In genomic region chr9:129252937-129253819, GRCh38 we compare ENCODE assay signal across 15 cellular contexts.
A peak's percentile ranks its signal among the peaks of the same experiment; 100 is the strongest.
DNase-seq lines count a peak whose midpoint lies in the region; ATAC-seq and TF ChIP-seq lines count a peak whose summit lies in the region.
"Had no signal": no experiment of that assay in that cellular context is flagged by ENCODE, and none has a peak within 500 bp of the region (broad histone marks: within the 10 kb centered on the region; RNA-seq: fewer than 3 reads in every experiment).

No MANE protein-coding gene starts in this region.

- H3K4me3 ChIP-seq in ascending aorta: peak overlapping the region in 1 of 2 donors; percentile 37
- peak overlapping the region in 6 of 10 donors; percentile 12 to 24 (median 22) for H3K4me3 ChIP-seq in heart right ventricle
- H3K4me3 ChIP-seq in neuronal stem cell (ENCODE audit: low read length in 2 of 2): no peak overlapping the region
- no peak overlapping the region for H3K4me3 ChIP-seq in tibial nerve
- no peak overlapping the region for H3K4me3 ChIP-seq in CD4-positive, alpha-beta memory T cell (ENCODE audit: low read length in 2 of 2)

- H3K27me3 ChIP-seq in ascending aorta (no peaks in the 10 kb centered on the region), heart right ventricle (peaks cover 0 to 5% (median 0%) of the 10 kb centered on the region in 7 donors), neuronal stem cell (ENCODE audit: control insufficient read depth in 3 of 3, insufficient read depth in 3 of 3, low read depth in 1 of 3, low read length in 3 of 3) (peaks cover 0 to 2% (median 0%) of the 10 kb centered on the region in 3 experiments), tibial nerve (no peaks in the 10 kb centered on the region)
- H3K27me3 ChIP-seq in CD4-positive, alpha-beta memory T cell (ENCODE audit: insufficient read depth, low read length): no peaks in the 10 kb centered on the region

- peak overlapping the region; percentile 87 for H2AFZ ChIP-seq in neuronal stem cell (ENCODE audit: low read length)

- H3K36me3 Mint-ChIP-seq in CD4-positive, alpha-beta memory T cell: no peaks in the 10 kb centered on the region
- H3K36me3 Mint-ChIP-seq in activated naive CD8-positive, alpha-beta T cell treated with anti-CD3 and anti-CD28 coated beads for 36 hours: no peaks in the 10 kb centered on the region

- H3K4me1 ChIP-seq in ascending aorta: peaks cover 4 to 15% of the 10 kb centered on the region in 2 donors
- peaks cover 9 to 36% (median 24%) of the 10 kb centered on the region in 9 donors for H3K4me1 ChIP-seq in heart right ventricle
- H3K4me1 ChIP-seq in neuronal stem cell (ENCODE audit: control insufficient read depth in 2 of 2, insufficient read depth in 1 of 2, low read depth in 1 of 2, low read length in 2 of 2): peaks cover 16 to 17% of the 10 kb centered on the region in 2 donors
- H3K4me1 ChIP-seq in tibial nerve: peaks cover 0 to 25% (median 14%) of the 10 kb centered on the region in 4 donors
- H3K4me1 ChIP-seq in CD4-positive, alpha-beta memory T cell (ENCODE audit: insufficient read depth, low read length): peaks cover 5% of the 10 kb centered on the region

- H3K36me3 ChIP-seq in ascending aorta (no peaks in the 10 kb centered on the region), heart right ventricle (no peaks in the 10 kb centered on the region), neuronal stem cell (replicated peaks in 1 of 2; ENCODE audit: control insufficient read depth in 2 of 2, insufficient read depth in 2 of 2, low read length in 2 of 2) (no peaks in the 10 kb centered on the region), tibial nerve (no peaks in the 10 kb centered on the region)
- no peaks in the 10 kb centered on the region for H3K36me3 ChIP-seq in CD4-positive, alpha-beta memory T cell (ENCODE audit: insufficient read depth, low read length)

- ATAC-seq in heart right ventricle (peak; percentile 60 to 89 (median 80)), GM21786 (IDR thresholded peaks at IDR 0.05; ENCODE audit: unreplicated experiment) (no peak), HG03571 (IDR thresholded peaks at IDR 0.05; ENCODE audit: unreplicated experiment) (no peak)

- no peaks in the 10 kb centered on the region for H3K9me3 ChIP-seq in ascending aorta
- no peaks in the 10 kb centered on the region for H3K9me3 ChIP-seq in heart right ventricle
- H3K9me3 ChIP-seq in neuronal stem cell (replicated peaks in 1 of 2; ENCODE audit: control insufficient read depth in 2 of 2, insufficient read depth in 1 of 2, low read depth in 1 of 2, low read length in 2 of 2): peaks cover 0 to 11% of the 10 kb centered on the region in 2 donors
- H3K9me3 ChIP-seq in tibial nerve: no peaks in the 10 kb centered on the region
- H3K9me3 ChIP-seq in CD4-positive, alpha-beta memory T cell (ENCODE audit: control insufficient read depth in 1 of 2, low read length in 2 of 2): no peaks in the 10 kb centered on the region

- H3K79me1 ChIP-seq in neuronal stem cell (ENCODE audit: low read depth, low read length): no peaks in the 10 kb centered on the region

- DNase-seq in ascending aorta (ENCODE audit: low spot score in 2 of 2) (peak; percentile 9 to 72), heart right ventricle (peak; percentile 40 to 69), neuronal stem cell (ENCODE audit: low spot score) (no peak), tibial nerve (ENCODE audit: low spot score in 2 of 2) (peak in 1 of 2 donors; percentile 25)
- no peak for DNase-seq in CD4-positive, alpha-beta memory T cell
- DNase-seq in activated naive CD8-positive, alpha-beta T cell treated with anti-CD3 and anti-CD28 coated beads for 36 hours: no peak
- DNase-seq: activated CD4-positive, alpha-beta memory T cell treated with anti-CD3 and anti-CD28 coated beads, Interleukin-2, amount 10 ng/mL, durations not matched to agents 7 days and 5 days; activated gamma-delta T cell treated with Interleukin-2 at 50 U/mL for 16 hours; CD4-positive, alpha-beta T cell; H9; NCI-H524 treated with DMSO at 0.1 percent for 48 hours; T1000 had no signal

- intact Hi-C loops in ascending aorta (cut with DNase I): loop anchor here (2.0 to 5.0 kb wide), 2 partner anchors 64 to 74 kb away; partner anchors contain the start of gene IER5L
- intact Hi-C loops in heart right ventricle (cut with DNase I): loop anchor here in 4 of 10 donors (5.0 to 10.0 kb wide), 5 partner anchors 111 to 352 kb away; no protein-coding TSS in a partner anchor
- intact Hi-C loops in CD4-positive, alpha-beta memory T cell (cut with micrococcal nuclease): no loop called here

- no peak overlapping the region for H3K9ac ChIP-seq in neuronal stem cell (ENCODE audit: low read depth, low read length, poor library complexity)

- H3K27ac ChIP-seq in ascending aorta: peak overlapping the region; percentile 56 to 82
- peak overlapping the region; percentile 79 to 95 (median 84) for H3K27ac ChIP-seq in heart right ventricle
- peak overlapping the region; percentile 1 for H3K27ac ChIP-seq in neuronal stem cell (replicated peaks; ENCODE audit: low read length)
- H3K27ac ChIP-seq in tibial nerve: peak overlapping the region; percentile 37 to 86 (median 72)
- no peak overlapping the region for H3K27ac ChIP-seq in CD4-positive, alpha-beta memory T cell (ENCODE audit: low read depth, low read length)
- H3K27ac ChIP-seq: RWPE1 had no signal

- 48 to 49% methylated on average over 28 of the region's 28 CpGs for WGBS in heart right ventricle, 2 donors
- WGBS in neuronal stem cell (ENCODE audit: extremely low coverage in 2 of 2, insufficient read length in 2 of 2, insufficient replicate concordance in 1 of 2), 2 donors: no CpG with 5 or more reads among the region's 28 CpGs
- WGBS in tibial nerve, 2 donors: 43 to 46% methylated on average over 25 to 28 of the region's 28 CpGs

- CTCF ChIA-PET in CD4-positive, alpha-beta memory T cell (lab: Charles Lee; ENCODE audit: partially characterized antibody): interaction anchor here (1.5 kb wide), 1 partner anchor 78 kb away, joined by 4 read pairs; no protein-coding TSS in a partner anchor

- peak in 1 of 2 donors; percentile 70 for TF ChIP-seq EP300 in tibial nerve (IDR thresholded peaks at IDR 0.05)

- H2BK120ac ChIP-seq in neuronal stem cell (ENCODE audit: low read depth, low read length): peak overlapping the region; percentile 25

- H3K27ac Mint-ChIP-seq in CD4-positive, alpha-beta memory T cell: no peak overlapping the region
- H3K27ac Mint-ChIP-seq in activated naive CD8-positive, alpha-beta T cell treated with anti-CD3 and anti-CD28 coated beads for 36 hours: no peak overlapping the region
- H3K27ac Mint-ChIP-seq: activated CD4-positive, alpha-beta memory T cell treated with anti-CD3 and anti-CD28 coated beads, Interleukin-2, amount 10 ng/mL, durations not matched to agents 7 days and 5 days; CD4-positive, alpha-beta T cell; H9 had no signal

- H3K27me3 Mint-ChIP-seq in CD4-positive, alpha-beta memory T cell: peaks cover 6% of the 10 kb centered on the region in 2 donors
- no peaks in the 10 kb centered on the region for H3K27me3 Mint-ChIP-seq in activated naive CD8-positive, alpha-beta T cell treated with anti-CD3 and anti-CD28 coated beads for 36 hours
- H3K27me3 Mint-ChIP-seq: CD4-positive, alpha-beta T cell had no signal

- H3K9me3 Mint-ChIP-seq in CD4-positive, alpha-beta memory T cell: no peaks in the 10 kb centered on the region
- no peaks in the 10 kb centered on the region for H3K9me3 Mint-ChIP-seq in activated naive CD8-positive, alpha-beta T cell treated with anti-CD3 and anti-CD28 coated beads for 36 hours
- H3K9me3 Mint-ChIP-seq: activated CD4-positive, alpha-beta memory T cell treated with anti-CD3 and anti-CD28 coated beads, Interleukin-2, amount 10 ng/mL, durations not matched to agents 7 days and 5 days; CD4-positive, alpha-beta T cell; H9 had no signal

- H4K91ac ChIP-seq in neuronal stem cell (ENCODE audit: low read depth, low read length, poor library complexity): no peak overlapping the region

- peak overlapping the region; percentile 89 for H2BK5ac ChIP-seq in neuronal stem cell (ENCODE audit: low read length)

- peak overlapping the region; percentile 98 for H2AK5ac ChIP-seq in neuronal stem cell (ENCODE audit: low read depth, low read length)

- H3K23ac ChIP-seq in neuronal stem cell (ENCODE audit: low read depth, low read length, poor library complexity): peak overlapping the region; percentile 69

- POLR2A ChIA-PET in CD4-positive, alpha-beta memory T cell (lab: Charles Lee; ENCODE audit: partially characterized antibody): interaction anchor here (1.3 to 1.4 kb wide), 2 partner anchors 16 to 18 kb away, joined by 3 to 6 read pairs; no protein-coding TSS in a partner anchor

- peak overlapping the region; percentile 66 for H4K8ac ChIP-seq in neuronal stem cell (ENCODE audit: low read depth, low read length)

- no peak overlapping the region for H3K4me2 ChIP-seq in neuronal stem cell (ENCODE audit: insufficient read depth, low read length, poor library complexity, severe bottlenecking)

- no peak overlapping the region for H3K4me3 Mint-ChIP-seq in CD4-positive, alpha-beta memory T cell
- H3K4me3 Mint-ChIP-seq in activated naive CD8-positive, alpha-beta T cell treated with anti-CD3 and anti-CD28 coated beads for 36 hours: no peak overlapping the region
- H3K4me3 Mint-ChIP-seq: activated CD4-positive, alpha-beta memory T cell treated with anti-CD3 and anti-CD28 coated beads, Interleukin-2, amount 10 ng/mL, durations not matched to agents 7 days and 5 days; CD4-positive, alpha-beta T cell; H9 had no signal

- peak in 1 of 2 donors; percentile 20 for TF ChIP-seq POLR2A in tibial nerve (IDR thresholded peaks at IDR 0.05)

- H3K18ac ChIP-seq in neuronal stem cell (ENCODE audit: low read length): peak overlapping the region; percentile 92

- TF ChIP-seq CTCF in ascending aorta (IDR thresholded peaks at IDR 0.05) (no peak), heart right ventricle (IDR thresholded peaks at IDR 0.05) (no peak), tibial nerve (IDR thresholded peaks at IDR 0.05) (no peak)

- H3K14ac ChIP-seq in neuronal stem cell (ENCODE audit: low read length): no peak overlapping the region

- H2BK12ac ChIP-seq in neuronal stem cell (ENCODE audit: low read length): peak overlapping the region; percentile 82

- H3K4me1 Mint-ChIP-seq in CD4-positive, alpha-beta memory T cell: peaks cover 2 to 4% (median 4%) of the 10 kb centered on the region in 4 donors
- peaks cover 6% of the 10 kb centered on the region for H3K4me1 Mint-ChIP-seq in activated naive CD8-positive, alpha-beta T cell treated with anti-CD3 and anti-CD28 coated beads for 36 hours

- H2BK15ac ChIP-seq in neuronal stem cell (ENCODE audit: low read length): peak overlapping the region; percentile 6

- no peak overlapping the region for H3K4ac ChIP-seq in neuronal stem cell (ENCODE audit: low read length)

Comparison
In these comparisons a context has a peak if more than half of its experiments do, and no peak if none do; other contexts are left out.
1. DNase-seq: peak in ascending aorta (2 of 2) and heart right ventricle (2 of 2); none in neuronal stem cell (single experiment), CD4-positive, alpha-beta memory T cell (0 of 5) and activated naive CD8-positive, alpha-beta T cell treated with anti-CD3 and anti-CD28 coated beads for 36 hours (single experiment).
2. H3K4me3 ChIP-seq: peak in heart right ventricle (6 of 10); none in neuronal stem cell (0 of 2), tibial nerve (0 of 4) and CD4-positive, alpha-beta memory T cell (0 of 2).
3. ATAC-seq: peak in heart right ventricle (8 of 8); none in GM21786 (single experiment) and HG03571 (single experiment).